In the genomic region with DNA sequence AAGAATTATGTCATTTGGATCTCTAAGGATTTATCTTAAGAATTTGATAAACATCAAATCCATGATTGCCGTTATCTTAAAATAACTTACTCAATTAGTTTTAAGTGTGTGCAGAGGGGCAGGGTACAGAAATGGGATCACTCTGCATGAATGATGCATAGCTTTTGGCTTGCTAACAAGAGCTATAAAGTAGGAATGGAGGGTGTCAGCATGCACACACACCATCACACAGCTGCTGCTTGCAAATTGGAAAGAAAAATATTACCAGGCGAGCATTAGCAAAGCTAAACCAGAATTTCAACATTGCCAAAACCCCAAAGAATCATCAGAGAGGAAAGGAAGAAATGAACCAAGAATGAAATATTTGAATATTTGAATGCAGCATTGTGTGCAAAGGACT, we compare ENCODE assay signal across 15 cellular contexts.
"Had no signal": no experiment of that assay in that cellular context is flagged by ENCODE, and none has a peak within 500 bp of the region (broad histone marks: within the 10 kb centered on the region; RNA-seq: fewer than 3 reads in every experiment).

No MANE protein-coding gene starts in this region.

- H3K4me1 ChIP-seq: colonic mucosa, neural progenitor cell, vagina had no signal

- H3K9ac ChIP-seq: neural progenitor cell had no signal

- H2AFZ ChIP-seq: neural progenitor cell had no signal

- H3K27ac ChIP-seq: colonic mucosa, neural progenitor cell, vagina had no signal

- H3K27me3 ChIP-seq: colonic mucosa, neural progenitor cell, vagina had no signal

- H3K4me3 ChIP-seq: colonic mucosa, neural progenitor cell, skin epidermis, vagina had no signal

- ATAC-seq: activated naive CD4-positive, alpha-beta T cell treated with anti-CD3 and anti-CD28 coated beads, Interleukin-2, amount 50 U/mL, for 72 hours; esophagus mucosa; left ventricle myocardium superior; naive thymus-derived CD4-positive, alpha-beta T cell; stimulated activated naive CD8-positive, alpha-beta T cell treated with anti-CD3 and anti-CD28 coated beads, Interleukin-15, amount 100 ng/mL, for 72 hours had no signal

- H3K36me3 ChIP-seq: colonic mucosa, neural progenitor cell, vagina had no signal

- H3K9me3 ChIP-seq: colonic mucosa, vagina had no signal

- H3K4me2 ChIP-seq: neural progenitor cell had no signal

- DNase-seq: activated CD4-positive, alpha-beta T cell treated with anti-CD3 and anti-CD28 coated beads, Interleukin-2, amount 50 U/mL, for 4 hours; activated gamma-delta T cell treated with Interleukin-2 at 50 U/mL for 16 hours; amniotic stem cell; colonic mucosa; left ventricle myocardium superior; naive thymus-derived CD4-positive, alpha-beta T cell; stimulated activated CD4-positive, alpha-beta T cell treated with anti-CD3 and anti-CD28 coated beads, Interleukin-4, amount 100 ng/mL, for 1 hour; stimulated activated naive CD8-positive, alpha-beta T cell treated with anti-CD3 and anti-CD28 coated beads, Interleukin-15, amount 100 ng/mL, for 72 hours; SW 1271; T-helper 2 cell had no signal
